8 cellular contexts compared by ENCODE assay signal in genomic region chr20:45911486-45912343, GRCh38. TPM values are rescaled to one million over a fixed set of nuclear protein-coding genes. Genes with fewer than 3 reads are reported as not detected.
DNase-seq lines count a peak whose midpoint lies in the region; ATAC-seq and TF ChIP-seq lines count a peak whose summit lies in the region.

PLTP (minus strand) TSS chr20:45912155; CDS start chr20:45911452, 703 bp downstream.

- no peak for ATAC-seq in GM21723 (IDR thresholded peaks at IDR 0.05; ENCODE audit: unreplicated experiment)
- ATAC-seq in HG03097 (IDR thresholded peaks at IDR 0.05; ENCODE audit: low FRiP score, unreplicated experiment) = no peak

- H3K27me3 ChIP-seq in SJCRH30 (no peaks in the 10 kb centered on the region), iPS-20b (ENCODE audit: insufficient read depth, low read length) (no peaks in the 10 kb centered on the region)

- peaks cover 8% of the 10 kb centered on the region for H3K4me1 ChIP-seq in SJCRH30
- H3K4me1 ChIP-seq in iPS-20b (ENCODE audit: insufficient read depth, low read length) = peaks cover 3% of the 10 kb centered on the region; the same call in 1 of the 2 replicates

- no peak for TF ChIP-seq CTCF in cardiac fibroblast (IDR thresholded peaks at IDR 0.05; ENCODE audit: low read depth, low read length)

- H3K4me3 ChIP-seq in SJCRH30 = peak within 1 kb of the TSS; percentile 58
- H3K4me3 ChIP-seq in cardiac fibroblast (replicated peaks in 1 of 2; ENCODE audit: low read depth in 2 of 2, low read length in 2 of 2) = peak within 1 kb of the TSS; percentile 50 to 74
- peak within 1 kb of the TSS; percentile 73 for H3K4me3 ChIP-seq in iPS-20b (ENCODE audit: low read length)

- peak; percentile 33 for DNase-seq in activated CD4-positive, alpha-beta T cell treated with anti-CD3 and anti-CD28 coated beads for 48 hours
- DNase-seq in activated CD4-positive, alpha-beta T cell treated with anti-CD3 and anti-CD28 coated beads for 1 hour = no peak
- DNase-seq in SJCRH30 (peak; percentile 82), cardiac fibroblast (ENCODE audit: low read depth in 2 of 2) (peak; percentile 42 to 88), retina (peak; percentile 86)

- peak within 1 kb of the TSS; percentile 66; the same call in 1 of the 2 replicates for H3K9ac ChIP-seq in iPS-20b (ENCODE audit: low read depth, low read length)

- H3K36me3 ChIP-seq in SJCRH30 (no peaks in the 10 kb centered on the region), iPS-20b (ENCODE audit: insufficient read depth, low read depth, low read length) (peaks cover 29% of the 10 kb centered on the region)

- H3K27ac ChIP-seq in SJCRH30 (peak within 1 kb of the TSS; percentile 19; the same call in 1 of the 2 replicates), iPS-20b (ENCODE audit: low read length) (no peak within 1 kb of the TSS)

- no peaks in the 10 kb centered on the region for H3K9me3 ChIP-seq in SJCRH30 (replicated peaks)
- no peaks in the 10 kb centered on the region for H3K9me3 ChIP-seq in iPS-20b (ENCODE audit: insufficient read depth, low read depth, low read length)

RNA-seq across cellular contexts. Expression of gene PLTP, which starts in this region (rescaled TPM):
- 14.5 and 15.6 TPM in 2 replicates for total RNA-seq in SJCRH30 (2014; rRNA removed; shearing (Covaris generic))
